1 cellular context compared by ENCODE assay signal in the genomic region with DNA sequence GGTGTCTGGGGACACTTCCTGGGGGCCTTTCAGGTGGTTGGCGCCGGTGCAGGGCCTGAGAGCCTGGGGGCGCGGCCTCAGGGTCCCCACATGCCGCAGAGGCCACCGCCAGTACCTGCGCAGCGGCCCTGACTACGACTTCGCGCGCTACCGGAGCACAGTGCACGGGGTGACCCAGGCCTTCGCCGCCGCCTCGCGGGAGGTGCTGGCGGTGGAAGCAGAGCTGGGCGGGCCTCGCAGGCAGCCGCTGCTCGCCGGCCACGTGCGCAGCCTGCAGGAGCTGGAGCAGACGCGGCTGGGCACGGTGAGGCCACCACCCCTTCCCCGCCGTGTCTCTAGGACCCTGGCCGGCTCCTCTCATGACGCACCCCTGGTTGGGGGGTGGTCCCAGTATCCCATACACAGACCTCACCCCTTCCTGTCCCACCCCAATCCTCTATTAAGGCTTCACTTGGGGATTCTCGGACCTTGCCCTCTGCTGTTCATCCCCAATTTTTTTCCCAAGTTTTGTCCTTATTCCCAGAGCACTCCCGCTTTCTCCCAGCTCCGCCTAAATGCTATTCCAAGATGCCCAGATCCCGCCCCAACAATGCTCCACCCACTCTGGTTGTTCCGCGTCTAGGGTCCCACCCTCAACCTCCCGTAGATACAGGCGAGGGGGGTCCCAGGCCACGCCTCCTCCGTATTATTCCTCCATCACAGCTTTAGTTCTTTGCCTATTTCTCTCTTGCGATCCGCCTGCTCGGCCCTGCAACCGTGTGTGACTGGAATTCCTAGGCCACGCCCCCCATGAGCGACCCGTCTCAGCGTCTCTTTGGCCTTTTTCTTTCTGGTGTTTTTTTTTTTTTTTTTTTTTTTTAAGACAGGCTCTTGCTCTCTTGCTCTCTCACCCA.
TF ChIP-seq lines count a peak whose summit lies in the region.

No MANE protein-coding gene starts in this region.

TF ChIP-seq in HepG2, 621 proteins besides CTCF, POLR2A, EP300 and RAD21 (continued from another document and continues in another):
- TF ChIP-seq, protein P1, sequence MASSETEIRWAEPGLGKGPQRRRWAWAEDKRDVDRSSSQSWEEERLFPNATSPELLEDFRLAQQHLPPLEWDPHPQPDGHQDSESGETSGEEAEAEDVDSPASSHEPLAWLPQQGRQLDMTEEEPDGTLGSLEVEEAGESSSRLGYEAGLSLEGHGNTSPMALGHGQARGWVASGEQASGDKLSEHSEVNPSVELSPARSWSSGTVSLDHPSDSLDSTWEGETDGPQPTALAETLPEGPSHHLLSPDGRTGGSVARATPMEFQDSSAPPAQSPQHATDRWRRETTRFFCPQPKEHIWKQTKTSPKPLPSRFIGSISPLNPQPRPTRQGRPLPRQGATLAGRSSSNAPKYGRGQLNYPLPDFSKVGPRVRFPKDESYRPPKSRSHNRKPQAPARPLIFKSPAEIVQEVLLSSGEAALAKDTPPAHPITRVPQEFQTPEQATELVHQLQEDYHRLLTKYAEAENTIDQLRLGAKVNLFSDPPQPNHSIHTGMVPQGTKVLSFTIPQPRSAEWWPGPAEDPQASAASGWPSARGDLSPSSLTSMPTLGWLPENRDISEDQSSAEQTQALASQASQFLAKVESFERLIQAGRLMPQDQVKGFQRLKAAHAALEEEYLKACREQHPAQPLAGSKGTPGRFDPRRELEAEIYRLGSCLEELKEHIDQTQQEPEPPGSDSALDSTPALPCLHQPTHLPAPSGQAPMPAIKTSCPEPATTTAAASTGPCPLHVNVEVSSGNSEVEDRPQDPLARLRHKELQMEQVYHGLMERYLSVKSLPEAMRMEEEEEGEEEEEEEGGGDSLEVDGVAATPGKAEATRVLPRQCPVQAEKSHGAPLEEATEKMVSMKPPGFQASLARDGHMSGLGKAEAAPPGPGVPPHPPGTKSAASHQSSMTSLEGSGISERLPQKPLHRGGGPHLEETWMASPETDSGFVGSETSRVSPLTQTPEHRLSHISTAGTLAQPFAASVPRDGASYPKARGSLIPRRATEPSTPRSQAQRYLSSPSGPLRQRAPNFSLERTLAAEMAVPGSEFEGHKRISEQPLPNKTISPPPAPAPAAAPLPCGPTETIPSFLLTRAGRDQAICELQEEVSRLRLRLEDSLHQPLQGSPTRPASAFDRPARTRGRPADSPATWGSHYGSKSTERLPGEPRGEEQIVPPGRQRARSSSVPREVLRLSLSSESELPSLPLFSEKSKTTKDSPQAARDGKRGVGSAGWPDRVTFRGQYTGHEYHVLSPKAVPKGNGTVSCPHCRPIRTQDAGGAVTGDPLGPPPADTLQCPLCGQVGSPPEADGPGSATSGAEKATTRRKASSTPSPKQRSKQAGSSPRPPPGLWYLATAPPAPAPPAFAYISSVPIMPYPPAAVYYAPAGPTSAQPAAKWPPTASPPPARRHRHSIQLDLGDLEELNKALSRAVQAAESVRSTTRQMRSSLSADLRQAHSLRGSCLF (CRISPR knock-in tag; IDR thresholded peaks at IDR 0.05; ENCODE audit: borderline replicate concordance) = peak; percentile 53; the same call in 1 of the 2 replicates
- TF ChIP-seq, protein P2, sequence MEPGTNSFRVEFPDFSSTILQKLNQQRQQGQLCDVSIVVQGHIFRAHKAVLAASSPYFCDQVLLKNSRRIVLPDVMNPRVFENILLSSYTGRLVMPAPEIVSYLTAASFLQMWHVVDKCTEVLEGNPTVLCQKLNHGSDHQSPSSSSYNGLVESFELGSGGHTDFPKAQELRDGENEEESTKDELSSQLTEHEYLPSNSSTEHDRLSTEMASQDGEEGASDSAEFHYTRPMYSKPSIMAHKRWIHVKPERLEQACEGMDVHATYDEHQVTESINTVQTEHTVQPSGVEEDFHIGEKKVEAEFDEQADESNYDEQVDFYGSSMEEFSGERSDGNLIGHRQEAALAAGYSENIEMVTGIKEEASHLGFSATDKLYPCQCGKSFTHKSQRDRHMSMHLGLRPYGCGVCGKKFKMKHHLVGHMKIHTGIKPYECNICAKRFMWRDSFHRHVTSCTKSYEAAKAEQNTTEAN (CRISPR knock-in tag; conservative IDR thresholded peaks at IDR 0.05) = peak; percentile 95
- TF ChIP-seq, protein P3, sequence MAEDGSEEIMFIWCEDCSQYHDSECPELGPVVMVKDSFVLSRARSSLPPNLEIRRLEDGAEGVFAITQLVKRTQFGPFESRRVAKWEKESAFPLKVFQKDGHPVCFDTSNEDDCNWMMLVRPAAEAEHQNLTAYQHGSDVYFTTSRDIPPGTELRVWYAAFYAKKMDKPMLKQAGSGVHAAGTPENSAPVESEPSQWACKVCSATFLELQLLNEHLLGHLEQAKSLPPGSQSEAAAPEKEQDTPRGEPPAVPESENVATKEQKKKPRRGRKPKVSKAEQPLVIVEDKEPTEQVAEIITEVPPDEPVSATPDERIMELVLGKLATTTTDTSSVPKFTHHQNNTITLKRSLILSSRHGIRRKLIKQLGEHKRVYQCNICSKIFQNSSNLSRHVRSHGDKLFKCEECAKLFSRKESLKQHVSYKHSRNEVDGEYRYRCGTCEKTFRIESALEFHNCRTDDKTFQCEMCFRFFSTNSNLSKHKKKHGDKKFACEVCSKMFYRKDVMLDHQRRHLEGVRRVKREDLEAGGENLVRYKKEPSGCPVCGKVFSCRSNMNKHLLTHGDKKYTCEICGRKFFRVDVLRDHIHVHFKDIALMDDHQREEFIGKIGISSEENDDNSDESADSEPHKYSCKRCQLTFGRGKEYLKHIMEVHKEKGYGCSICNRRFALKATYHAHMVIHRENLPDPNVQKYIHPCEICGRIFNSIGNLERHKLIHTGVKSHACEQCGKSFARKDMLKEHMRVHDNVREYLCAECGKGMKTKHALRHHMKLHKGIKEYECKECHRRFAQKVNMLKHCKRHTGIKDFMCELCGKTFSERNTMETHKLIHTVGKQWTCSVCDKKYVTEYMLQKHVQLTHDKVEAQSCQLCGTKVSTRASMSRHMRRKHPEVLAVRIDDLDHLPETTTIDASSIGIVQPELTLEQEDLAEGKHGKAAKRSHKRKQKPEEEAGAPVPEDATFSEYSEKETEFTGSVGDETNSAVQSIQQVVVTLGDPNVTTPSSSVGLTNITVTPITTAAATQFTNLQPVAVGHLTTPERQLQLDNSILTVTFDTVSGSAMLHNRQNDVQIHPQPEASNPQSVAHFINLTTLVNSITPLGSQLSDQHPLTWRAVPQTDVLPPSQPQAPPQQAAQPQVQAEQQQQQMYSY (CRISPR knock-in tag; IDR thresholded peaks at IDR 0.05) = peak; percentile 75
- TF ChIP-seq ATRX (CRISPR knock-in tag; IDR thresholded peaks at IDR 0.05; ENCODE audit: borderline replicate concordance) (no peak), U2AF1 (optimal IDR thresholded peaks at IDR 0.05; ENCODE audit: low read depth, low read length) (no peak), ZKSCAN1 (IDR thresholded peaks at IDR 0.05; ENCODE audit: low read length) (no peak), ZNF562 (CRISPR knock-in tag; IDR thresholded peaks at IDR 0.05; ENCODE audit: borderline replicate concordance) (no peak), PCBP2 (optimal IDR thresholded peaks at IDR 0.05; ENCODE audit: low read depth, low read length, poor library complexity, severe bottlenecking) (peak; percentile 69), CBX1 (IDR thresholded peaks at IDR 0.05; ENCODE audit: low read depth) (peak; percentile 52), ZFP36L1 (CRISPR knock-in tag; IDR thresholded peaks at IDR 0.05) (peak; percentile 99), ZFP37 (CRISPR knock-in tag; IDR thresholded peaks at IDR 0.05; ENCODE audit: borderline replicate concordance) (peak; percentile 90; the same call in 1 of the 2 replicates), NFIB (CRISPR knock-in tag; IDR thresholded peaks at IDR 0.05; ENCODE audit: borderline replicate concordance) (0 out of 2 replicates have a peak, but pooled peaks have one; percentile 16), SIN3A (IDR thresholded peaks at IDR 0.05; ENCODE audit: borderline replicate concordance, low read depth, low read length) (0 out of 2 replicates have a peak, but pooled peaks have one; percentile 23), ZNF530 (CRISPR knock-in tag; IDR thresholded peaks at IDR 0.05; ENCODE audit: low read depth) (peak; percentile 84; the same call in 1 of the 2 replicates), PHF21A (CRISPR knock-in tag; IDR thresholded peaks at IDR 0.05) (no peak), IKZF4 (CRISPR knock-in tag; IDR thresholded peaks at IDR 0.05; ENCODE audit: borderline replicate concordance, low read depth, not compliant biosample characterization) (peak; percentile 97), TAF15 (IDR thresholded peaks at IDR 0.05; ENCODE audit: low read depth, low read length, poor library complexity, severe bottlenecking) (no peak), ZSCAN20 (CRISPR knock-in tag; IDR thresholded peaks at IDR 0.05; ENCODE audit: borderline replicate concordance) (no peak; the same call in 1 of the 2 replicates), ZFP82 (CRISPR knock-in tag; IDR thresholded peaks at IDR 0.05; ENCODE audit: borderline replicate concordance) (peak; percentile 72; the same call in 1 of the 2 replicates), PHF8 (CRISPR knock-in tag; IDR thresholded peaks at IDR 0.05) (0 out of 2 replicates have a peak, but pooled peaks have one; percentile 10), ZNF713 (CRISPR knock-in tag; IDR thresholded peaks at IDR 0.05) (0 out of 2 replicates have a peak, but pooled peaks have one; percentile 9), KMT2B (CRISPR knock-in tag; IDR thresholded peaks at IDR 0.05) (0 out of 2 replicates have a peak, but pooled peaks have one; percentile 25), RFXANK (CRISPR knock-in tag; IDR thresholded peaks at IDR 0.05) (no peak), AKAP8 (CRISPR knock-in tag; IDR thresholded peaks at IDR 0.05) (peak; percentile 98), ZNF350 (CRISPR knock-in tag; IDR thresholded peaks at IDR 0.05; ENCODE audit: borderline replicate concordance, low read depth) (peak; percentile 59; the same call in 1 of the 2 replicates), ZSCAN12 (CRISPR knock-in tag; IDR thresholded peaks at IDR 0.05) (peak; percentile 96), ZSCAN31 (CRISPR knock-in tag; IDR thresholded peaks at IDR 0.05; ENCODE audit: low read depth) (peak; percentile 70; the same call in 1 of the 2 replicates), HNRNPH1 (optimal IDR thresholded peaks at IDR 0.05; ENCODE audit: low read depth, low read length) (no peak), SRSF9 (IDR thresholded peaks at IDR 0.05; ENCODE audit: borderline replicate concordance, insufficient read depth, low read depth, low read length, poor library complexity, severe bottlenecking) (no peak), HOXD1 (CRISPR knock-in tag; IDR thresholded peaks at IDR 0.05) (peak; percentile 72; the same call in 1 of the 2 replicates), CEBPG (CRISPR knock-in tag; IDR thresholded peaks at IDR 0.05) (no peak), YY1 (IDR thresholded peaks at IDR 0.05; ENCODE audit: insufficient read depth, insufficient replicate concordance, low read depth, low read length) (no peak), ZBTB7A (CRISPR knock-in tag; IDR thresholded peaks at IDR 0.05) (peak; percentile 85), ZKSCAN5 (CRISPR knock-in tag; IDR thresholded peaks at IDR 0.05) (no peak), MATR3 (CRISPR knock-in tag; IDR thresholded peaks at IDR 0.05) (no peak), ZNF569 (CRISPR knock-in tag; IDR thresholded peaks at IDR 0.05; ENCODE audit: borderline replicate concordance) (peak; percentile 52; the same call in 1 of the 2 replicates), HDAC1 (CRISPR knock-in tag; IDR thresholded peaks at IDR 0.05) (no peak; the same call in none of the 2 replicates), ZC3H13 (CRISPR knock-in tag; IDR thresholded peaks at IDR 0.05) (peak; percentile 81), ZNF230 (CRISPR knock-in tag; IDR thresholded peaks at IDR 0.05) (peak; percentile 88), ZNF263 (CRISPR knock-in tag; IDR thresholded peaks at IDR 0.05) (peak; percentile 72)
- TF ChIP-seq, protein P4, sequence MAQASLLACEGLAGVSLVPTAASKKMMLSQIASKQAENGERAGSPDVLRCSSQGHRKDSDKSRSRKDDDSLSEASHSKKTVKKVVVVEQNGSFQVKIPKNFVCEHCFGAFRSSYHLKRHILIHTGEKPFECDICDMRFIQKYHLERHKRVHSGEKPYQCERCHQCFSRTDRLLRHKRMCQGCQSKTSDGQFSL (CRISPR knock-in tag; IDR thresholded peaks at IDR 0.05) = peak; percentile 56; the same call in 1 of the 2 replicates
- TF ChIP-seq, protein P5, sequence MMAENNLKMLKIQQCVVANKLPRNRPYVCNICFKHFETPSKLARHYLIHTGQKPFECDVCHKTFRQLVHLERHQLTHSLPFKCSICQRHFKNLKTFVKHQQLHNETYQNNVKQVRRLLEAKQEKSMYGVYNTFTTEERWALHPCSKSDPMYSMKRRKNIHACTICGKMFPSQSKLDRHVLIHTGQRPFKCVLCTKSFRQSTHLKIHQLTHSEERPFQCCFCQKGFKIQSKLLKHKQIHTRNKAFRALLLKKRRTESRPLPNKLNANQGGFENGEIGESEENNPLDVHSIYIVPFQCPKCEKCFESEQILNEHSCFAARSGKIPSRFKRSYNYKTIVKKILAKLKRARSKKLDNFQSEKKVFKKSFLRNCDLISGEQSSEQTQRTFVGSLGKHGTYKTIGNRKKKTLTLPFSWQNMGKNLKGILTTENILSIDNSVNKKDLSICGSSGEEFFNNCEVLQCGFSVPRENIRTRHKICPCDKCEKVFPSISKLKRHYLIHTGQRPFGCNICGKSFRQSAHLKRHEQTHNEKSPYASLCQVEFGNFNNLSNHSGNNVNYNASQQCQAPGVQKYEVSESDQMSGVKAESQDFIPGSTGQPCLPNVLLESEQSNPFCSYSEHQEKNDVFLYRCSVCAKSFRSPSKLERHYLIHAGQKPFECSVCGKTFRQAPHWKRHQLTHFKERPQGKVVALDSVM (CRISPR knock-in tag; IDR thresholded peaks at IDR 0.05) = peak; percentile 24; the same call in 1 of the 2 replicates
- TF ChIP-seq, protein P6, sequence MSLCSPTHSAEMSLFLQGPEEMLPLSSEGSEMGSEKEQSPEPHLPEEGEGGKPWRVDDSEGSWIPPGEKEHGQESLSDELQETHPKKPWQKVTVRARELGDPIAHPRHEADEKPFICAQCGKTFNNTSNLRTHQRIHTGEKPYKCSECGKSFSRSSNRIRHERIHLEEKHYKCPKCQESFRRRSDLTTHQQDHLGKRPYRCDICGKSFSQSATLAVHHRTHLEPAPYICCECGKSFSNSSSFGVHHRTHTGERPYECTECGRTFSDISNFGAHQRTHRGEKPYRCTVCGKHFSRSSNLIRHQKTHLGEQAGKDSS (CRISPR knock-in tag; IDR thresholded peaks at IDR 0.05; ENCODE audit: borderline replicate concordance, low read depth) = peak; percentile 64; the same call in 1 of the 2 replicates
- TF ChIP-seq, protein P7, sequence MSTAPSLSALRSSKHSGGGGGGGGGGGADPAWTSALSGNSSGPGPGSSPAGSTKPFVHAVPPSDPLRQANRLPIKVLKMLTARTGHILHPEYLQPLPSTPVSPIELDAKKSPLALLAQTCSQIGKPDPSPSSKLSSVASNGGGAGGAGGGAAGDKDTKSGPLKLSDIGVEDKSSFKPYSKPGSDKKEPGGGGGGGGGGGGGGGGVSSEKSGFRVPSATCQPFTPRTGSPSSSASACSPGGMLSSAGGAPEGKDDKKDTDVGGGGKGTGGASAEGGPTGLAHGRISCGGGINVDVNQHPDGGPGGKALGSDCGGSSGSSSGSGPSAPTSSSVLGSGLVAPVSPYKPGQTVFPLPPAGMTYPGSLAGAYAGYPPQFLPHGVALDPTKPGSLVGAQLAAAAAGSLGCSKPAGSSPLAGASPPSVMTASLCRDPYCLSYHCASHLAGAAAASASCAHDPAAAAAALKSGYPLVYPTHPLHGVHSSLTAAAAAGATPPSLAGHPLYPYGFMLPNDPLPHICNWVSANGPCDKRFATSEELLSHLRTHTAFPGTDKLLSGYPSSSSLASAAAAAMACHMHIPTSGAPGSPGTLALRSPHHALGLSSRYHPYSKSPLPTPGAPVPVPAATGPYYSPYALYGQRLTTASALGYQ (CRISPR knock-in tag; IDR thresholded peaks at IDR 0.05) = peak; percentile 73; the same call in 1 of the 2 replicates
- TF ChIP-seq, protein P8, sequence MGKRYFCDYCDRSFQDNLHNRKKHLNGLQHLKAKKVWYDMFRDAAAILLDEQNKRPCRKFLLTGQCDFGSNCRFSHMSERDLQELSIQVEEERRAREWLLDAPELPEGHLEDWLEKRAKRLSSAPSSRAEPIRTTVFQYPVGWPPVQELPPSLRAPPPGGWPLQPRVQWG (CRISPR knock-in tag; IDR thresholded peaks at IDR 0.05; ENCODE audit: borderline replicate concordance, low read depth) = 0 out of 2 replicates have a peak, but pooled peaks have one; percentile 74
